ENCODE assay signal across 8 cellular contexts in genomic region chr11:125902315-125902926, GRCh38. TPM values are rescaled to one million over a fixed set of nuclear protein-coding genes. Genes with fewer than 3 reads are reported as not detected.
DNase-seq lines count a peak whose midpoint lies in the region; ATAC-seq and TF ChIP-seq lines count a peak whose summit lies in the region.

No MANE protein-coding gene starts in this region.

- H3K4me2 ChIP-seq in Loucy (ENCODE audit: low read depth, low read length, poor library complexity, severe bottlenecking): peak overlapping the region; percentile 73

- peak overlapping the region; percentile 89 for H2AFZ ChIP-seq in Loucy (ENCODE audit: low read length)

- H3K27ac ChIP-seq in CD4-positive, alpha-beta memory T cell (ENCODE audit: low read depth, low read length): peak overlapping the region; percentile 81
- H3K27ac ChIP-seq in colonic mucosa: peak overlapping the region; percentile 56
- peak overlapping the region; percentile 86 for H3K27ac ChIP-seq in naive thymus-derived CD4-positive, alpha-beta T cell (ENCODE audit: low read depth, low read length)

- H3K4me1 Mint-ChIP-seq in CD4-positive, alpha-beta memory T cell: peaks cover 25 to 49% (median 39%) of the 10 kb centered on the region in 4 donors
- H3K4me1 Mint-ChIP-seq in naive thymus-derived CD4-positive, alpha-beta T cell: peaks cover 21 to 61% (median 44%) of the 10 kb centered on the region in 7 donors

- H3K9me3 ChIP-seq in CD4-positive, alpha-beta memory T cell (ENCODE audit: control insufficient read depth in 1 of 2, low read length in 2 of 2): no peaks in the 10 kb centered on the region
- H3K9me3 ChIP-seq in Loucy (ENCODE audit: insufficient read depth, low read depth, low read length) (no peaks in the 10 kb centered on the region), colonic mucosa (no peaks in the 10 kb centered on the region)
- H3K9me3 ChIP-seq in naive thymus-derived CD4-positive, alpha-beta T cell (ENCODE audit: control insufficient read depth in 2 of 3, low read length in 3 of 3): no peaks in the 10 kb centered on the region

- peak overlapping the region; percentile 70 for H3K9ac ChIP-seq in Loucy (ENCODE audit: low read depth, low read length, poor library complexity, severe bottlenecking)
- H3K9ac ChIP-seq in colonic mucosa (ENCODE audit: low read depth in 2 of 2, low read length in 2 of 2): peak overlapping the region; percentile 67 to 80

- POLR2A ChIA-PET in CD4-positive, alpha-beta memory T cell (lab: Charles Lee; ENCODE audit: partially characterized antibody): interaction anchor here (0.9 to 2.2 kb wide), 9 partner anchors 11 to 401 kb away, joined by 3 to 52 read pairs (median 6); partner anchors contain the start of genes DCPS, FAM118B, FOXRED1 and HYLS1
- POLR2A ChIA-PET in naive thymus-derived CD4-positive, alpha-beta T cell (lab: Charles Lee): interaction anchor here (0.6 to 2.3 kb wide), 8 partner anchors 15 to 791 kb away, joined by 3 to 21 read pairs (median 3); partner anchors contain the start of genes DCPS, FOXRED1, HYLS1 and SRPRA

- H3K79me2 ChIP-seq in Loucy (ENCODE audit: insufficient read depth, low read length): peaks cover 40% of the 10 kb centered on the region; the same call in 1 of the 2 replicates

- intact Hi-C loops in CD4-positive, alpha-beta memory T cell (cut with micrococcal nuclease): loop anchor here (5.0 kb wide), 1 partner anchor 950 kb away; the partner anchor contains the start of gene CCDC15
- intact Hi-C loops in colonic mucosa (cut with DNase I): no loop called here
- intact Hi-C loops in naive thymus-derived CD4-positive, alpha-beta T cell (cut with micrococcal nuclease): loop anchor here in 1 of 2 donors (5.0 kb wide), 2 partner anchors 180 to 380 kb away; partner anchors contain the start of gene TIRAP

- peaks cover 12% of the 10 kb centered on the region for H3K27me3 ChIP-seq in CD4-positive, alpha-beta memory T cell (ENCODE audit: insufficient read depth, low read length)
- H3K27me3 ChIP-seq in Loucy (ENCODE audit: insufficient read depth, low read length, poor library complexity, severe bottlenecking) (no peaks in the 10 kb centered on the region), colonic mucosa (peaks cover 18% of the 10 kb centered on the region)
- H3K27me3 ChIP-seq in naive thymus-derived CD4-positive, alpha-beta T cell (ENCODE audit: control insufficient read depth in 2 of 2, insufficient read depth in 2 of 2, low read length in 2 of 2): peaks cover 0 to 4% of the 10 kb centered on the region in 2 donors

- no peaks in the 10 kb centered on the region for H3K9me2 ChIP-seq in Loucy (replicated peaks; ENCODE audit: low read depth, low read length)

- H3K4me3 ChIP-seq in CD4-positive, alpha-beta memory T cell (ENCODE audit: low read length in 2 of 2): peak overlapping the region; percentile 45 to 58
- H3K4me3 ChIP-seq in Loucy (ENCODE audit: low read length, poor library complexity, severe bottlenecking) (peak overlapping the region; percentile 93), colonic mucosa (peak overlapping the region; percentile 57)
- H3K4me3 ChIP-seq in naive thymus-derived CD4-positive, alpha-beta T cell (ENCODE audit: low read length): peak overlapping the region; percentile 91

- CTCF ChIA-PET in CD4-positive, alpha-beta memory T cell (lab: Charles Lee; ENCODE audit: partially characterized antibody): interaction anchor here (0.9 to 1.6 kb wide), 6 partner anchors 15 to 578 kb away, joined by 3 to 11 read pairs (median 4); partner anchors contain the start of genes CHEK1 and HYLS1
- CTCF ChIA-PET in naive thymus-derived CD4-positive, alpha-beta T cell (lab: Charles Lee): interaction anchor here (1.1 to 1.6 kb wide), 2 partner anchors 15 to 19 kb away, joined by 4 to 6 read pairs; partner anchors contain the start of gene HYLS1

- no peak for DNase-seq in CD4-positive, alpha-beta memory T cell
- no peak for DNase-seq in colonic mucosa
- DNase-seq in naive thymus-derived CD4-positive, alpha-beta T cell: no peak
- DNase-seq in DMS 273 (lab: John Stamatoyannopoulos, UW; ENCODE audit: unreplicated experiment): no peak
- DNase-seq in dedifferentiated amniotic fluid mesenchymal stem cell (ENCODE audit: extremely low spot score): no peak
- DNase-seq in NAMALWA (ENCODE audit: low spot score): no peak
- DNase-seq in NCI-H510A (lab: John Stamatoyannopoulos, UW): no peak

- peaks cover 19% of the 10 kb centered on the region in 2 donors for H3K27me3 Mint-ChIP-seq in CD4-positive, alpha-beta memory T cell
- H3K27me3 Mint-ChIP-seq in naive thymus-derived CD4-positive, alpha-beta T cell: peaks cover 18 to 33% (median 29%) of the 10 kb centered on the region in 5 donors

- TF ChIP-seq CTCF in Loucy (conservative IDR thresholded peaks at IDR 0.05; ENCODE audit: low read length): no peak
- TF ChIP-seq CTCF in colonic mucosa (IDR thresholded peaks at IDR 0.05): no peak

- peaks cover 6 to 28% of the 10 kb centered on the region in 2 donors for H3K36me3 Mint-ChIP-seq in CD4-positive, alpha-beta memory T cell
- peaks cover 8 to 17% (median 13%) of the 10 kb centered on the region in 5 donors for H3K36me3 Mint-ChIP-seq in naive thymus-derived CD4-positive, alpha-beta T cell

- peaks cover 14% of the 10 kb centered on the region for H4K20me1 ChIP-seq in Loucy (ENCODE audit: insufficient read depth, low read length, poor library complexity, severe bottlenecking)

- H3K4me1 ChIP-seq in CD4-positive, alpha-beta memory T cell (ENCODE audit: insufficient read depth, low read length): peaks cover 18% of the 10 kb centered on the region
- H3K4me1 ChIP-seq in Loucy (ENCODE audit: insufficient read depth, low read length, poor library complexity, severe bottlenecking) (peaks cover 17% of the 10 kb centered on the region), colonic mucosa (peaks cover 6% of the 10 kb centered on the region)
- H3K4me1 ChIP-seq in naive thymus-derived CD4-positive, alpha-beta T cell (ENCODE audit: control insufficient read depth in 2 of 2, insufficient read depth in 2 of 2, low read length in 2 of 2): peaks cover 7 to 13% of the 10 kb centered on the region in 2 donors

- H3K9me3 Mint-ChIP-seq in CD4-positive, alpha-beta memory T cell: peaks cover 0 to 3% (median 0%) of the 10 kb centered on the region in 8 donors
- H3K9me3 Mint-ChIP-seq in naive thymus-derived CD4-positive, alpha-beta T cell: peaks cover 0 to 5% (median 0%) of the 10 kb centered on the region in 11 donors

- peak overlapping the region; percentile 92 to 97 (median 95) for H3K4me3 Mint-ChIP-seq in CD4-positive, alpha-beta memory T cell
- peak overlapping the region; percentile 82 to 98 (median 96) for H3K4me3 Mint-ChIP-seq in naive thymus-derived CD4-positive, alpha-beta T cell

- peak overlapping the region; percentile 88 to 96 (median 92) for H3K27ac Mint-ChIP-seq in CD4-positive, alpha-beta memory T cell
- H3K27ac Mint-ChIP-seq in naive thymus-derived CD4-positive, alpha-beta T cell: peak overlapping the region; percentile 83 to 96 (median 92)

- peaks cover 13% of the 10 kb centered on the region for H3K36me3 ChIP-seq in CD4-positive, alpha-beta memory T cell (ENCODE audit: insufficient read depth, low read length)
- H3K36me3 ChIP-seq in Loucy (ENCODE audit: insufficient read depth, low read length) (peaks cover 15% of the 10 kb centered on the region; the same call in 1 of the 2 replicates), colonic mucosa (no peaks in the 10 kb centered on the region)
- peaks cover 0 to 9% (median 0%) of the 10 kb centered on the region in 3 experiments for H3K36me3 ChIP-seq in naive thymus-derived CD4-positive, alpha-beta T cell (ENCODE audit: control insufficient read depth in 2 of 3, insufficient read depth in 3 of 3, low read length in 3 of 3)

- no peaks in the 10 kb centered on the region for H3F3A ChIP-seq in Loucy (ENCODE audit: low read depth)

- ATAC-seq in naive thymus-derived CD4-positive, alpha-beta T cell: no peak

RNA-seq across cellular contexts. Expression of gene PUS3, which starts 0.6 kb away (rescaled TPM):
- 10 to 100 TPM; 12.4 to 12.6 TPM for total RNA-seq in CD4-positive, alpha-beta memory T cell
- 10 to 100 TPM in 1 of 2 donors, 1 to 10 TPM in 1; 5.3 to 11.9 TPM for polyA plus RNA-seq in CD4-positive, alpha-beta memory T cell
- total RNA-seq in colonic mucosa: 1 to 10 TPM; 6.8 to 8.4 TPM
- total RNA-seq in naive thymus-derived CD4-positive, alpha-beta T cell: 10 to 100 TPM in 2 of 5 experiments, 1 to 10 TPM in 3; 4.6 to 15.3 (median 9.3) TPM
- polyA plus RNA-seq in naive thymus-derived CD4-positive, alpha-beta T cell: 10 to 100 TPM in 1 of 2 donors, 1 to 10 TPM in 1; 9.6 to 14.1 TPM

RNA-seq across cellular contexts. Expression of gene DDX25, which starts 1.9 kb away (rescaled TPM):
- total RNA-seq in CD4-positive, alpha-beta memory T cell: not detected
- not detected for polyA plus RNA-seq in CD4-positive, alpha-beta memory T cell
- under 1 TPM in 1 of 2 donors, not detected in 1; 0.16 TPM for total RNA-seq in colonic mucosa
- total RNA-seq in naive thymus-derived CD4-positive, alpha-beta T cell: under 1 TPM in 1 of 5 experiments, not detected in 4; 0.05 TPM
- polyA plus RNA-seq in naive thymus-derived CD4-positive, alpha-beta T cell: under 1 TPM in 1 of 2 donors, not detected in 1; 0.02 TPM

RNA-seq across cellular contexts. Expression of gene HYLS1, which starts 15.0 kb away (rescaled TPM):
- 1 to 10 TPM; 8.1 to 8.2 TPM for total RNA-seq in CD4-positive, alpha-beta memory T cell
- polyA plus RNA-seq in CD4-positive, alpha-beta memory T cell: 1 to 10 TPM; 8.9 to 9.6 TPM
- total RNA-seq in colonic mucosa: 1 to 10 TPM; 5.6 to 8.2 TPM
- total RNA-seq in naive thymus-derived CD4-positive, alpha-beta T cell: 10 to 100 TPM in 1 of 5 experiments, 1 to 10 TPM in 4; 2.7 to 13.1 (median 8.0) TPM
- 10 to 100 TPM in 1 of 2 donors, 1 to 10 TPM in 1; 7.5 to 13.1 TPM for polyA plus RNA-seq in naive thymus-derived CD4-positive, alpha-beta T cell

RNA-seq across cellular contexts. Expression of gene VSIG10L2, which starts 43.4 kb away (rescaled TPM):
- total RNA-seq in CD4-positive, alpha-beta memory T cell: not detected
- polyA plus RNA-seq in CD4-positive, alpha-beta memory T cell: not detected
- total RNA-seq in colonic mucosa: not detected
- not detected for total RNA-seq in naive thymus-derived CD4-positive, alpha-beta T cell
- polyA plus RNA-seq in naive thymus-derived CD4-positive, alpha-beta T cell: not detected
